Comparison of ENCODE assay signal across 1 cellular context in the genomic region with DNA sequence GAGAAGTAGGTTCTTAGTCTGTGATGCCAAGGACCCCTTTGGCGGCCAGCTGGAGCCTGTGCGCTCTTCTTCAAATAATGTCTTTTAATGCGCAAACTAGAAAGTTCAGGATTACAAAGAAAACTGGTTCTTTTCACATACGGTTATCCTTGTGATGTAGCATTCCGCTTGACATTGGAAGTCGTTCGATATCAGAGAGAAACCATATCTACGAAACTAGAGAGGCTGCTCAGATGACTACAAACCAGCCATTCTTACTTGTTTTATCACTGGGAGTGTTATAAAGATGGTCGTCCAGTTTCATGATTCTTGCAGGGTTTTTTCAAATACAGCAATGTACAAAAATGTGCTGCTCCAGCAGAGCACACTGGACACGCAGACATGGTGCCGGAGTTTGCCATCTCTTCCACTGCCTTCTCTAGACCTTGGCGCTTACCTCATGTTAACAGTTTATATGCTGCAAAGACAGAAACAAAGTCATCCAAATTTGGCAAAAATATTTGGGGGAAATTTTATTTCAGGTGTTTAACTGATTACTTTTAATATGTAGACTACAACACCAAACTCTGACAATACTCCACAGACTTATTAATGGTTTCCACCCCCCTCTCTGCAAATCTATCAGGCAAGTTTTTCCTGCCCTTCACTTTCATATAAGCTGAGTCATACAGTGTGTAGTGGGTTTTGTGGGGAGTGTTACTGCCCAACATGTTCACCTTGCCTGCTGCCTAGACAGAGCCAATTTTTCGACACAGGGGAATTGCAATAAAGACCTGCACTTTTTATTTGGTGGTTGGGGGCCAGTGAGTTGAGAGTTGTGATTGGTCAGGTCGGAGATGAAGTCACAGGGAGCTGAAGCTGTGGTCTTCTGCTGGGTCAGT.
TF ChIP-seq lines count a peak whose summit lies in the region.

No MANE protein-coding gene starts in this region.

TF ChIP-seq in HepG2, 621 proteins besides CTCF, POLR2A, EP300 and RAD21:
- TF ChIP-seq RNF2 (conservative IDR thresholded peaks at IDR 0.05; ENCODE audit: low read depth), result no peak
- TF ChIP-seq CENPT (CRISPR knock-in tag; IDR thresholded peaks at IDR 0.05; ENCODE audit: low read depth), result no peak
- TF ChIP-seq, protein P1, sequence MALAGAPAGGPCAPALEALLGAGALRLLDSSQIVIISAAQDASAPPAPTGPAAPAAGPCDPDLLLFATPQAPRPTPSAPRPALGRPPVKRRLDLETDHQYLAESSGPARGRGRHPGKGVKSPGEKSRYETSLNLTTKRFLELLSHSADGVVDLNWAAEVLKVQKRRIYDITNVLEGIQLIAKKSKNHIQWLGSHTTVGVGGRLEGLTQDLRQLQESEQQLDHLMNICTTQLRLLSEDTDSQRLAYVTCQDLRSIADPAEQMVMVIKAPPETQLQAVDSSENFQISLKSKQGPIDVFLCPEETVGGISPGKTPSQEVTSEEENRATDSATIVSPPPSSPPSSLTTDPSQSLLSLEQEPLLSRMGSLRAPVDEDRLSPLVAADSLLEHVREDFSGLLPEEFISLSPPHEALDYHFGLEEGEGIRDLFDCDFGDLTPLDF (CRISPR knock-in tag; IDR thresholded peaks at IDR 0.05), result no peak
- no peak for TF ChIP-seq ZNF337 (CRISPR knock-in tag; IDR thresholded peaks at IDR 0.05; ENCODE audit: borderline replicate concordance, low read depth)
- TF ChIP-seq ZNF362 (CRISPR knock-in tag; IDR thresholded peaks at IDR 0.05; ENCODE audit: borderline replicate concordance), result no peak
- no peak for TF ChIP-seq ZNF564 (CRISPR knock-in tag; IDR thresholded peaks at IDR 0.05)
- TF ChIP-seq, protein P2, sequence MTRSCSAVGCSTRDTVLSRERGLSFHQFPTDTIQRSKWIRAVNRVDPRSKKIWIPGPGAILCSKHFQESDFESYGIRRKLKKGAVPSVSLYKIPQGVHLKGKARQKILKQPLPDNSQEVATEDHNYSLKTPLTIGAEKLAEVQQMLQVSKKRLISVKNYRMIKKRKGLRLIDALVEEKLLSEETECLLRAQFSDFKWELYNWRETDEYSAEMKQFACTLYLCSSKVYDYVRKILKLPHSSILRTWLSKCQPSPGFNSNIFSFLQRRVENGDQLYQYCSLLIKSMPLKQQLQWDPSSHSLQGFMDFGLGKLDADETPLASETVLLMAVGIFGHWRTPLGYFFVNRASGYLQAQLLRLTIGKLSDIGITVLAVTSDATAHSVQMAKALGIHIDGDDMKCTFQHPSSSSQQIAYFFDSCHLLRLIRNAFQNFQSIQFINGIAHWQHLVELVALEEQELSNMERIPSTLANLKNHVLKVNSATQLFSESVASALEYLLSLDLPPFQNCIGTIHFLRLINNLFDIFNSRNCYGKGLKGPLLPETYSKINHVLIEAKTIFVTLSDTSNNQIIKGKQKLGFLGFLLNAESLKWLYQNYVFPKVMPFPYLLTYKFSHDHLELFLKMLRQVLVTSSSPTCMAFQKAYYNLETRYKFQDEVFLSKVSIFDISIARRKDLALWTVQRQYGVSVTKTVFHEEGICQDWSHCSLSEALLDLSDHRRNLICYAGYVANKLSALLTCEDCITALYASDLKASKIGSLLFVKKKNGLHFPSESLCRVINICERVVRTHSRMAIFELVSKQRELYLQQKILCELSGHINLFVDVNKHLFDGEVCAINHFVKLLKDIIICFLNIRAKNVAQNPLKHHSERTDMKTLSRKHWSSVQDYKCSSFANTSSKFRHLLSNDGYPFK (CRISPR knock-in tag; IDR thresholded peaks at IDR 0.05; ENCODE audit: borderline replicate concordance), result no peak
- no peak for TF ChIP-seq ZNF792 (CRISPR knock-in tag; IDR thresholded peaks at IDR 0.05)
- TF ChIP-seq, protein P3, sequence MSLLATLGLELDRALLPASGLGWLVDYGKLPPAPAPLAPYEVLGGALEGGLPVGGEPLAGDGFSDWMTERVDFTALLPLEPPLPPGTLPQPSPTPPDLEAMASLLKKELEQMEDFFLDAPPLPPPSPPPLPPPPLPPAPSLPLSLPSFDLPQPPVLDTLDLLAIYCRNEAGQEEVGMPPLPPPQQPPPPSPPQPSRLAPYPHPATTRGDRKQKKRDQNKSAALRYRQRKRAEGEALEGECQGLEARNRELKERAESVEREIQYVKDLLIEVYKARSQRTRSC (CRISPR knock-in tag; IDR thresholded peaks at IDR 0.05; ENCODE audit: low read depth), result no peak
- TF ChIP-seq, protein P4, sequence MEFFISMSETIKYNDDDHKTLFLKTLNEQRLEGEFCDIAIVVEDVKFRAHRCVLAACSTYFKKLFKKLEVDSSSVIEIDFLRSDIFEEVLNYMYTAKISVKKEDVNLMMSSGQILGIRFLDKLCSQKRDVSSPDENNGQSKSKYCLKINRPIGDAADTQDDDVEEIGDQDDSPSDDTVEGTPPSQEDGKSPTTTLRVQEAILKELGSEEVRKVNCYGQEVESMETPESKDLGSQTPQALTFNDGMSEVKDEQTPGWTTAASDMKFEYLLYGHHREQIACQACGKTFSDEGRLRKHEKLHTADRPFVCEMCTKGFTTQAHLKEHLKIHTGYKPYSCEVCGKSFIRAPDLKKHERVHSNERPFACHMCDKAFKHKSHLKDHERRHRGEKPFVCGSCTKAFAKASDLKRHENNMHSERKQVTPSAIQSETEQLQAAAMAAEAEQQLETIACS (CRISPR knock-in tag; IDR thresholded peaks at IDR 0.05), result no peak
- no peak for TF ChIP-seq ZNF232 (CRISPR knock-in tag; IDR thresholded peaks at IDR 0.05; ENCODE audit: borderline replicate concordance)
- no peak for TF ChIP-seq KLF13 (CRISPR knock-in tag; IDR thresholded peaks at IDR 0.05)
- TF ChIP-seq ZNF839 (CRISPR knock-in tag; IDR thresholded peaks at IDR 0.05; ENCODE audit: borderline replicate concordance), result no peak
- TF ChIP-seq, protein P5, sequence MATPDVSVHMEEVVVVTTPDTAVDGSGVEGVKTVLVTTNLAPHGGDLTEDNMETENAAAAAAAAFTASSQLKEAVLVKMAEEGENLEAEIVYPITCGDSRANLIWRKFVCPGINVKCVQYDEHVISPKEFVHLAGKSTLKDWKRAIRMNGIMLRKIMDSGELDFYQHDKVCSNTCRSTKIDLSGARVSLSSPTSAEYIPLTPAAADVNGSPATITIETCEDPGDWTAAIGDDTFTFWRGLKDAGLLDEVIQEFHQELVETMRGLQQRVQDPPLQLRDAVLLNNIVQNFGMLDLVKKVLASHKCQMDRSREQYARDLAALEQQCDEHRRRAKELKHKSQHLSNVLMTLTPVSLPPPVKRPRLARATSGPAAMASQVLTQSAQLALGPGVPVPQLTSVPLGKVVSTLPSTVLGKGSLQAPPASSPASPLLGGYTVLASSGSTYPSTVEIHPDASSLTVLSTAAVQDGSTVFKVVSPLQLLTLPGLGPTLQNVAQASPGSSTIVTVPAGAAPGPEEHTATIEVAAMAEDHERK (CRISPR knock-in tag; IDR thresholded peaks at IDR 0.05; ENCODE audit: low read depth), result no peak
- no peak for TF ChIP-seq SIX4 (CRISPR knock-in tag; IDR thresholded peaks at IDR 0.05)
- TF ChIP-seq FOXA3 (CRISPR knock-in tag; IDR thresholded peaks at IDR 0.05), result no peak
- TF ChIP-seq BATF2 (CRISPR knock-in tag; IDR thresholded peaks at IDR 0.05), result no peak
- TF ChIP-seq POLR2AphosphoS2 (IDR thresholded peaks at IDR 0.05; ENCODE audit: low read depth, low read length), result no peak
